In the genomic region with DNA sequence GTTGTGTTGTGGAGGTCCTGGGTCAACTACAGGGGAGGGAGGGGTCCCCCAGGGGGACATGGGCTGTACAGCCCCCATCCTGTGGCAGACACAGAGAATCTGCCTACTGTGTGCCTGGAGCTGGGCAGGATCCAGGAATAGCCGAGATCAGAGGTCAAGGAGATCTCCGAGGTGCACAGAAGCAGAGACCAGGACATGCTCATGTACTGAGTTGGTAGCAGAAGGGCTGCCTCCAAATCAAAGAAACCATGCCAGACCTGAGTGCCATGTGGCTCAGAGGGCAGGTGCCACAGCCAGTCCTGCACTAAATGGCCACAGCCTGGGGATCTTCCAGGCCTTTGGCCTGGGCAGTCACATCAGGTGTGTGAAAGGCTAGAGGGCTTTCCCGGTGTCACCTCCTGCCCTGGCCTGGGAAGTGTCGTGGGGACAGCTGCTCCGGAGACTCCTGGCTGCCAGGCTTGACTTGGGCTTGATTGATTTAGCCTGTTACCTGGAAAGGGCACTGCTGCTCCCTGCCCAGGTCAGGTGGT, we compare ENCODE assay signal across 11 cellular contexts. TPM values are rescaled to one million over a fixed set of nuclear protein-coding genes. Genes with fewer than 3 reads are reported as not detected.
A peak's percentile ranks its signal among the peaks of the same experiment; 100 is the strongest.
DNase-seq lines count a peak whose midpoint lies in the region; ATAC-seq and TF ChIP-seq lines count a peak whose summit lies in the region.
"Had no signal": no experiment of that assay in that cellular context is flagged by ENCODE, and none has a peak within 500 bp of the region (broad histone marks: within the 10 kb centered on the region; RNA-seq: fewer than 3 reads in every experiment).

No MANE protein-coding gene starts in this region.

- no peaks in the 10 kb centered on the region for H3K79me2 ChIP-seq in OCI-LY7 (ENCODE audit: insufficient read depth, low read depth, low read length)

- peaks cover 36 to 95% (median 87%) of the 10 kb centered on the region in 9 donors for H3K4me1 ChIP-seq in heart right ventricle
- H3K4me1 ChIP-seq in neutrophil (ENCODE audit: control insufficient read depth in 1 of 2, insufficient read depth in 1 of 2, low read depth in 1 of 2, low read length in 1 of 2) = peaks cover 40 to 52% of the 10 kb centered on the region in 2 experiments
- H3K4me1 ChIP-seq in testis = peaks cover 64% of the 10 kb centered on the region
- H3K4me1 ChIP-seq in OCI-LY7 (ENCODE audit: insufficient read depth, low read length, poor library complexity, severe bottlenecking) = peaks cover 3% of the 10 kb centered on the region

- H3K27ac ChIP-seq in heart right ventricle = peak overlapping the region; percentile 82 to 100 (median 94)
- H3K27ac ChIP-seq in neutrophil = peak overlapping the region; percentile 66
- peak overlapping the region; percentile 64 to 87 for H3K27ac ChIP-seq in testis
- no peak overlapping the region for H3K27ac ChIP-seq in OCI-LY7 (ENCODE audit: low read depth, low read length, poor library complexity, severe bottlenecking)

- DNase-seq in heart right ventricle (no peak), testis (no peak), SW480 (ENCODE audit: low spot score) (no peak), NCI-H82 treated with DMSO at 0.1 percent for 48 hours (lab: John Stamatoyannopoulos, UW; ENCODE audit: unreplicated experiment) (no peak), OCI-LY7 (ENCODE audit: low spot score) (no peak), GDM1 (lab: John Stamatoyannopoulos, UW) (no peak)
- DNase-seq: activated CD8-positive, alpha-beta T cell treated with anti-CD3 and anti-CD28 coated beads for 36 hours; SK-N-SH; stimulated activated naive B cell treated with anti-CD40 and anti-IgM and Interleukin-4, amounts not matched to agents 10 μg/mL and 1 μg/mL and 100 μg/mL, for 72 hours had no signal

- H3K27ac Mint-ChIP-seq in brain = peak overlapping the region in 3 of 5 experiments; percentile 52 to 93 (median 78)
- H3K27ac Mint-ChIP-seq: activated CD8-positive, alpha-beta T cell treated with anti-CD3 and anti-CD28 coated beads for 36 hours; stimulated activated naive B cell treated with anti-CD40 and anti-IgM and Interleukin-4, amounts not matched to agents 10 μg/mL and 1 μg/mL and 100 μg/mL, for 72 hours had no signal

- CTCF ChIA-PET in OCI-LY7 (lab: Charles Lee; ENCODE audit: unreplicated experiment) = interaction anchor here (0.9 kb wide), 1 partner anchor 69 kb away, joined by 3 read pairs; no protein-coding TSS in a partner anchor

- H3K36me3 ChIP-seq in heart right ventricle = peaks cover 0 to 5% (median 0%) of the 10 kb centered on the region in 9 donors
- peaks cover 31% of the 10 kb centered on the region for H3K36me3 ChIP-seq in neutrophil
- H3K36me3 ChIP-seq in testis (ENCODE audit: low read depth, missing control alignments) = no peaks in the 10 kb centered on the region
- no peaks in the 10 kb centered on the region for H3K36me3 ChIP-seq in OCI-LY7 (ENCODE audit: insufficient read depth, low read length)

- no peaks in the 10 kb centered on the region for H3K9me3 ChIP-seq in heart right ventricle
- H3K9me3 ChIP-seq in neutrophil = no peaks in the 10 kb centered on the region
- no peaks in the 10 kb centered on the region for H3K9me3 ChIP-seq in testis
- no peaks in the 10 kb centered on the region for H3K9me3 ChIP-seq in OCI-LY7 (ENCODE audit: low read length)
- H3K9me3 ChIP-seq: SK-N-SH had no signal

- ATAC-seq in heart right ventricle = peak in 1 of 8 donors; percentile 1
- ATAC-seq: activated CD8-positive, alpha-beta T cell treated with anti-CD3 and anti-CD28 coated beads for 36 hours; stimulated activated naive B cell treated with anti-CD40 and anti-IgM and Interleukin-4, amounts not matched to agents 10 μg/mL and 1 μg/mL and 100 μg/mL, for 72 hours had no signal

- POLR2A ChIA-PET in OCI-LY7 (lab: Charles Lee) = interaction anchor here (0.5 kb wide), 1 partner anchor 310 kb away, joined by 4 read pairs; no protein-coding TSS in a partner anchor

- H3K4me3 ChIP-seq in heart right ventricle = no peak overlapping the region
- no peak overlapping the region for H3K4me3 ChIP-seq in neutrophil (ENCODE audit: low read depth in 1 of 2, low read length in 1 of 2)
- H3K4me3 ChIP-seq in testis = no peak overlapping the region
- H3K4me3 ChIP-seq in OCI-LY7 (ENCODE audit: low read depth, low read length, poor library complexity, severe bottlenecking) = no peak overlapping the region

- intact Hi-C loops in heart right ventricle (cut with DNase I) (no loop called here), testis (cut with DNase I; ENCODE audit: low total_unique reads) (no loop called here), OCI-LY7 (cut with micrococcal nuclease; ENCODE audit: unreplicated experiment) (no loop called here)

- peaks cover 37% of the 10 kb centered on the region for H3K4me1 Mint-ChIP-seq in brain

- no peak overlapping the region for H2AFZ ChIP-seq in OCI-LY7 (ENCODE audit: low read length)

- H3K4me2 ChIP-seq in OCI-LY7 (ENCODE audit: low read length) = no peak overlapping the region
- H3K4me2 ChIP-seq: SK-N-SH had no signal

- no TSS peak for BruUV-seq in OCI-LY7 (replicated peaks; lab: Mats Ljungman, UMichigan)

- H3K9me3 Mint-ChIP-seq in brain = no peaks in the 10 kb centered on the region
- H3K9me3 Mint-ChIP-seq: activated CD8-positive, alpha-beta T cell treated with anti-CD3 and anti-CD28 coated beads for 36 hours; stimulated activated naive B cell treated with anti-CD40 and anti-IgM and Interleukin-4, amounts not matched to agents 10 μg/mL and 1 μg/mL and 100 μg/mL, for 72 hours had no signal

- no peaks in the 10 kb centered on the region for H3K27me3 ChIP-seq in heart right ventricle
- H3K27me3 ChIP-seq in neutrophil = no peaks in the 10 kb centered on the region
- H3K27me3 ChIP-seq in testis = no peaks in the 10 kb centered on the region

- H3K4me3 Mint-ChIP-seq in brain = no peak overlapping the region
- H3K4me3 Mint-ChIP-seq: activated CD8-positive, alpha-beta T cell treated with anti-CD3 and anti-CD28 coated beads for 36 hours; stimulated activated naive B cell treated with anti-CD40 and anti-IgM and Interleukin-4, amounts not matched to agents 10 μg/mL and 1 μg/mL and 100 μg/mL, for 72 hours had no signal

- H3K27me3 Mint-ChIP-seq in brain = peaks cover 28% of the 10 kb centered on the region

- H4K20me1 ChIP-seq in OCI-LY7 (ENCODE audit: insufficient read depth, low read length) = no peaks in the 10 kb centered on the region

- no peaks in the 10 kb centered on the region for H3K36me3 Mint-ChIP-seq in brain

- no peak for TF ChIP-seq POLR2A in testis (IDR thresholded peaks at IDR 0.05)

- WGBS in heart right ventricle, 2 donors = 52 to 55% methylated on average over 5 of the region's 5 CpGs
- WGBS in testis, 2 donors = 41 to 73% methylated on average over 4 to 5 of the region's 5 CpGs

- no peaks in the 10 kb centered on the region for H3K9me2 ChIP-seq in OCI-LY7 (ENCODE audit: insufficient read depth, low read length)
- H3K9me2 ChIP-seq: SK-N-SH had no signal

- TF ChIP-seq CTCF in brain (conservative IDR thresholded peaks at IDR 0.05) = no peak
- no peak for TF ChIP-seq CTCF in heart right ventricle (IDR thresholded peaks at IDR 0.05)
- TF ChIP-seq CTCF in neutrophil (IDR thresholded peaks at IDR 0.05) = no peak
- TF ChIP-seq CTCF in testis (IDR thresholded peaks at IDR 0.05) = no peak
- TF ChIP-seq CTCF in OCI-LY7 (conservative IDR thresholded peaks at IDR 0.05; ENCODE audit: low read length) = no peak

RNA-seq across cellular contexts. Expression of gene GSN, which starts 27.8 kb away (rescaled TPM):
- polyA plus RNA-seq in brain (ENCODE audit: insufficient read depth, low read depth, low replicate concordance) (430 TPM), heart right ventricle (100 to 1,000 TPM; 360 to 823 TPM), testis (ENCODE audit: insufficient read depth, low read depth, low replicate concordance) (392 TPM)
- total RNA-seq in heart right ventricle (100 to 1,000 TPM; 532 to 861 (median 668) TPM), testis (100 to 1,000 TPM; 206 to 356 TPM), OCI-LY7 (2022) (13.4 and 15.3 TPM in 2 replicates)
- 10.9 and 16.3 TPM in 2 replicates for total RNA-seq in OCI-LY7 (2014; rRNA removed; shearing (Covaris generic))

Comparison
In these comparisons a context has a peak if more than half of its experiments do, and no peak if none do; other contexts are left out.
1. RNA of gene GSN, which starts 27.8 kb away (total RNA-seq): 532 to 861 TPM in heart right ventricle and 206 to 356 TPM in testis; 10.9 to 16.3 TPM in OCI-LY7; every median in the first group is over 10 times any median in the second.